ENCODE assay signal across 10 cellular contexts in the genomic region with DNA sequence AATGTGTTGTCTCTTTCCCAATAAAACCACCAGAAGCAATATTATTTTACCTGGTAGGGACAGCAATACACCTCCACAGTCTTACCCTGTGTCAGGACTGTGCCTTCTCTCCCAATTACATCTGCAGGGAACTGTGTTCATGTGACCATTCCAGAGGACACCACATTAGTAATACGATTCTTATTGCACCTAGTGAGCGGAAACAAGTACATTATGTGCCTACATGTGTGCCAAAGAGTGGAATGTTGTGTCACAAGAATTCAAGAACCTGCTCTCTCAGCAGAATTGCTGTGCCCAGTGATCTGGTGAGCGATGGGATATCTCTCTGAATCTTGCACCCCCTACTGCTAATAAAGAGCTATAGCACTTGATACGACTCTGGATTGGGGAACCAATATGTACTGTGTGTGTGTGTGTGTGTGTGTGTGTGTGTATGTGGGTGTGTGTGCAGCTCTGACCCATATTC. TPM values are rescaled to one million over a fixed set of nuclear protein-coding genes. Genes with fewer than 3 reads are reported as not detected.
DNase-seq lines count a peak whose midpoint lies in the region; ATAC-seq, FAIRE-seq and TF ChIP-seq lines count a peak whose summit lies in the region.
"Had no signal": no experiment of that assay in that cellular context is flagged by ENCODE, and none has a peak within 500 bp of the region (broad histone marks: within the 10 kb centered on the region; RNA-seq: fewer than 3 reads in every experiment).

No MANE protein-coding gene starts in this region.

- no peak for TF ChIP-seq CTCF in HEK293 (tag by site-specific recombination; IDR thresholded peaks at IDR 0.05)

- CTCF ChIA-PET in HEK293 (lab: Yijun Ruan, JAX): interaction anchor here (0.6 to 1.9 kb wide), 13 partner anchors 9 to 1304 kb away, joined by 3 to 13 read pairs (median 4); no protein-coding TSS in a partner anchor

- no peaks in the 10 kb centered on the region for H3K9me3 ChIP-seq in HEK293 (ENCODE audit: control insufficient read depth, insufficient read depth, low read depth, low read length)
- H3K9me3 ChIP-seq in adipocyte (ENCODE audit: control insufficient read depth, low read length): no peaks in the 10 kb centered on the region

- H3K27me3 ChIP-seq in adipocyte (replicated peaks; ENCODE audit: control insufficient read depth, insufficient read depth, low read length): no peaks in the 10 kb centered on the region

- H3K9ac ChIP-seq in adipocyte (ENCODE audit: low read length): peak overlapping the region; percentile 5

- H3K36me3 ChIP-seq in HEK293 (ENCODE audit: control insufficient read depth in 2 of 2, insufficient read depth in 1 of 2, low read length in 2 of 2): no peaks in the 10 kb centered on the region
- peaks cover 14% of the 10 kb centered on the region for H3K36me3 ChIP-seq in adipocyte (ENCODE audit: control insufficient read depth, insufficient read depth, low read length, severe bottlenecking)

- POLR2A ChIA-PET in HEK293 (lab: Yijun Ruan, JAX): interaction anchor here (0.6 kb wide), 1 partner anchor 1240 kb away, joined by 3 read pairs; no protein-coding TSS in a partner anchor

- no peak overlapping the region for H3K4me3 ChIP-seq in HEK293 (ENCODE audit: low read depth, low read length)
- H3K4me3 ChIP-seq in adipocyte (ENCODE audit: low read length): peak overlapping the region; percentile 50

- H3K27ac ChIP-seq in HEK293 (ENCODE audit: extremely low read depth, low read depth, low read length): no peak overlapping the region

- no peak for FAIRE-seq in urothelium cell line (lab: Jason Lieb, UNC)

- H3K4me1 ChIP-seq in HEK293 (ENCODE audit: control insufficient read depth, insufficient read depth, low read length) (no peaks in the 10 kb centered on the region), adipocyte (ENCODE audit: control insufficient read depth, insufficient read depth, low read length) (peaks cover 33% of the 10 kb centered on the region)

- ATAC-seq in left lobe of liver: peak; percentile 91
- ATAC-seq in HG02885 (IDR thresholded peaks at IDR 0.05; ENCODE audit: poor library complexity, unreplicated experiment): no peak

- DNase-seq in CD1c-positive myeloid dendritic cell (ENCODE audit: extremely low spot score): peak; percentile 23
- DNase-seq in adipocyte (ENCODE audit: low read depth): peak; percentile 40
- peak; percentile 66 for DNase-seq in left lobe of liver (ENCODE audit: low spot score)
- no peak for DNase-seq in COR-L47 (lab: John Stamatoyannopoulos, UW)
- no peak for DNase-seq in activated CD4-positive, alpha-beta T cell treated with anti-CD3 and anti-CD28 coated beads, Interleukin-2, amount 50 U/mL, for 48 hours
- no peak for DNase-seq in urothelium cell line (ENCODE audit: low spot score)
- DNase-seq: NCI-H2171 treated with DMSO at 0.1 percent for 48 hours; stimulated activated CD4-positive, alpha-beta T cell treated with anti-CD3 and anti-CD28 coated beads, Interleukin-2, amount 100 ng/mL, for 24 hours had no signal

TF ChIP-seq in HEK293, 187 proteins besides CTCF, POLR2A, EP300 and RAD21 (continues in another document):
- TF ChIP-seq ZSCAN4 (tag by site-specific recombination; IDR thresholded peaks at IDR 0.05) (peak; percentile 69), SETDB1 (IDR thresholded peaks at IDR 0.05; ENCODE audit: insufficient read length, low read length) (peak; percentile 86), ZNF664 (tag by site-specific recombination; IDR thresholded peaks at IDR 0.05) (no peak), ZNF548 (tag by site-specific recombination; IDR thresholded peaks at IDR 0.05) (no peak), ZNF112 (tag by site-specific recombination; IDR thresholded peaks at IDR 0.05) (no peak), ZFP3 (tag by site-specific recombination; IDR thresholded peaks at IDR 0.05; ENCODE audit: low read depth) (no peak), ZNF488 (tag by site-specific recombination; IDR thresholded peaks at IDR 0.05) (no peak), ZFP37 (tag by site-specific recombination; IDR thresholded peaks at IDR 0.05) (no peak), ZNF776 (tag by site-specific recombination; IDR thresholded peaks at IDR 0.05; ENCODE audit: borderline replicate concordance) (no peak), ZNF248 (tag by site-specific recombination; IDR thresholded peaks at IDR 0.05) (no peak), HOXD13 (CRISPR knock-in tag; IDR thresholded peaks at IDR 0.05; ENCODE audit: borderline replicate concordance) (no peak), ZNF157 (tag by site-specific recombination; IDR thresholded peaks at IDR 0.05) (peak; percentile 99), ZNF138 (tag by site-specific recombination; IDR thresholded peaks at IDR 0.05; ENCODE audit: borderline replicate concordance) (no peak), ZNF214 (tag by site-specific recombination; IDR thresholded peaks at IDR 0.05; ENCODE audit: borderline replicate concordance) (no peak), ZNF24 (tag by site-specific recombination; IDR thresholded peaks at IDR 0.05) (no peak)
- TF ChIP-seq, protein P1, sequence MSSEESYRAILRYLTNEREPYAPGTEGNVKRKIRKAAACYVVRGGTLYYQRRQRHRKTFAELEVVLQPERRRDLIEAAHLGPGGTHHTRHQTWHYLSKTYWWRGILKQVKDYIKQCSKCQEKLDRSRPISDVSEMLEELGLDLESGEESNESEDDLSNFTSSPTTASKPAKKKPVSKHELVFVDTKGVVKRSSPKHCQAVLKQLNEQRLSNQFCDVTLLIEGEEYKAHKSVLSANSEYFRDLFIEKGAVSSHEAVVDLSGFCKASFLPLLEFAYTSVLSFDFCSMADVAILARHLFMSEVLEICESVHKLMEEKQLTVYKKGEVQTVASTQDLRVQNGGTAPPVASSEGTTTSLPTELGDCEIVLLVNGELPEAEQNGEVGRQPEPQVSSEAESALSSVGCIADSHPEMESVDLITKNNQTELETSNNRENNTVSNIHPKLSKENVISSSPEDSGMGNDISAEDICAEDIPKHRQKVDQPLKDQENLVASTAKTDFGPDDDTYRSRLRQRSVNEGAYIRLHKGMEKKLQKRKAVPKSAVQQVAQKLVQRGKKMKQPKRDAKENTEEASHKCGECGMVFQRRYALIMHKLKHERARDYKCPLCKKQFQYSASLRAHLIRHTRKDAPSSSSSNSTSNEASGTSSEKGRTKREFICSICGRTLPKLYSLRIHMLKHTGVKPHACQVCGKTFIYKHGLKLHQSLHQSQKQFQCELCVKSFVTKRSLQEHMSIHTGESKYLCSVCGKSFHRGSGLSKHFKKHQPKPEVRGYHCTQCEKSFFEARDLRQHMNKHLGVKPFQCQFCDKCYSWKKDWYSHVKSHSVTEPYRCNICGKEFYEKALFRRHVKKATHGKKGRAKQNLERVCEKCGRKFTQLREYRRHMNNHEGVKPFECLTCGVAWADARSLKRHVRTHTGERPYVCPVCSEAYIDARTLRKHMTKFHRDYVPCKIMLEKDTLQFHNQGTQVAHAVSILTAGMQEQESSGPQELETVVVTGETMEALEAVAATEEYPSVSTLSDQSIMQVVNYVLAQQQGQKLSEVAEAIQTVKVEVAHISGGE (tag by site-specific recombination; conservative IDR thresholded peaks at IDR 0.05; ENCODE audit: low read depth): no peak

RNA-seq across cellular contexts. Expression of gene FOXC1, which starts 57.4 kb away (rescaled TPM):
- 0.38 TPM for total RNA-seq in left lobe of liver

Comparison
In these comparisons a context has a peak if more than half of its experiments do, and no peak if none do; other contexts are left out.
1. DNase-seq: peak in CD1c-positive myeloid dendritic cell (single experiment), adipocyte (single experiment) and left lobe of liver (single experiment); none in COR-L47 (single experiment), activated CD4-positive, alpha-beta T cell treated with anti-CD3 and anti-CD28 coated beads, Interleukin-2, amount 50 U/mL, for 48 hours (0 of 2) and urothelium cell line (single experiment).